8 cellular contexts compared by ENCODE assay signal in genomic region chrX:104270916-104271512, GRCh38. TPM values are rescaled to one million over a fixed set of nuclear protein-coding genes. Genes with fewer than 3 reads are reported as not detected.
DNase-seq lines count a peak whose midpoint lies in the region; ATAC-seq, FAIRE-seq and TF ChIP-seq lines count a peak whose summit lies in the region.

No MANE protein-coding gene starts in this region.

- H3K9me3 Mint-ChIP-seq in astrocyte (ENCODE audit: unreplicated experiment): no peaks in the 10 kb centered on the region

- FAIRE-seq in astrocyte (lab: Jason Lieb, UNC): no peak

- no peaks in the 10 kb centered on the region for H3K4me1 ChIP-seq in astrocyte (ENCODE audit: insufficient read depth, low read length)

- H3K27me3 ChIP-seq in BJ (ENCODE audit: control insufficient read depth, insufficient read depth, low read length): no peaks in the 10 kb centered on the region
- H3K27me3 ChIP-seq in astrocyte (ENCODE audit: insufficient read depth, low read length): peaks cover 7% of the 10 kb centered on the region

- no peaks in the 10 kb centered on the region for H3K79me2 ChIP-seq in astrocyte (ENCODE audit: insufficient read depth, low read length)

- no peak overlapping the region for H3K27ac Mint-ChIP-seq in astrocyte (ENCODE audit: unreplicated experiment)

- H3K4me3 ChIP-seq in BJ (ENCODE audit: low read depth, low read length) (no peak overlapping the region; the same call in 1 of the 2 replicates), astrocyte (ENCODE audit: insufficient read depth, low read depth, low read length) (no peak overlapping the region)

- no peak for ATAC-seq in HG02763 (IDR thresholded peaks at IDR 0.05; ENCODE audit: unreplicated experiment)

- DNase-seq in BJ (ENCODE audit: low read depth) (no peak), GM13977 (ENCODE audit: low spot score) (no peak), NCI-H524 treated with DMSO at 0.1 percent for 48 hours (lab: John Stamatoyannopoulos, UW) (peak; percentile 47), astrocyte (ENCODE audit: low read depth) (peak; percentile 4), inferior parietal cortex (ENCODE audit: extremely low spot score) (peak; percentile 78), activated gamma-delta T cell (lab: John Stamatoyannopoulos, UW) (no peak)
- peak; percentile 23 to 49 for DNase-seq in stimulated activated CD4-positive, alpha-beta T cell treated with anti-CD3 and anti-CD28 coated beads, Interleukin-2, amount 100 ng/mL, for 24 hours

- H3K4me3 Mint-ChIP-seq in astrocyte (ENCODE audit: unreplicated experiment): no peak overlapping the region

- peak; percentile 70 for TF ChIP-seq CTCF in BJ (IDR thresholded peaks at IDR 0.05; ENCODE audit: insufficient read depth, low read depth, low read length)
- TF ChIP-seq CTCF in GM13977 (IDR thresholded peaks at IDR 0.05; ENCODE audit: extremely low read depth, insufficient read depth, missing control alignments): peak; percentile 73
- peak; percentile 69 for TF ChIP-seq CTCF in astrocyte (IDR thresholded peaks at IDR 0.05; ENCODE audit: insufficient read depth, low read depth, low read length)

- H3K9me3 ChIP-seq in astrocyte (ENCODE audit: insufficient read depth, low read depth, low read length): no peaks in the 10 kb centered on the region

- H3K36me3 Mint-ChIP-seq in astrocyte (ENCODE audit: low read depth, unreplicated experiment): no peaks in the 10 kb centered on the region

- H3K36me3 ChIP-seq in BJ (ENCODE audit: control insufficient read depth, insufficient read depth, low read length) (no peaks in the 10 kb centered on the region), astrocyte (ENCODE audit: insufficient read depth, low read length) (no peaks in the 10 kb centered on the region)

- peak overlapping the region; percentile 6 for H3K9ac ChIP-seq in astrocyte (ENCODE audit: low read length)

- peak overlapping the region; percentile 78 for H3K4me2 ChIP-seq in astrocyte (ENCODE audit: low read length)

- POLR2A ChIA-PET in BJ (lab: Charles Lee): no interaction called here

- no peaks in the 10 kb centered on the region for H3K4me1 Mint-ChIP-seq in astrocyte (ENCODE audit: low read depth, unreplicated experiment)

- in situ Hi-C loops in GM13977 (cut with MboI; ENCODE audit: low pct_unique_long_range_greater_than_20kb, low sequenced_read_pairs, unreplicated experiment): no loop called here

- no peaks in the 10 kb centered on the region for H4K20me1 ChIP-seq in astrocyte (ENCODE audit: insufficient read depth, low read length)

- no peak overlapping the region for H2AFZ ChIP-seq in astrocyte (ENCODE audit: low read depth, low read length)

- CTCF ChIA-PET in BJ (lab: Yijun Ruan, JAX): interaction anchor here (0.6 to 1.8 kb wide), 10 partner anchors 19 to 426 kb away, joined by 3 to 7 read pairs (median 3); no protein-coding TSS in a partner anchor

- H3K27ac ChIP-seq in astrocyte (ENCODE audit: low read depth, low read length): no peak overlapping the region

- H3K27me3 Mint-ChIP-seq in astrocyte (ENCODE audit: low read depth, unreplicated experiment): peaks cover 22% of the 10 kb centered on the region

RNA-seq across cellular contexts. Expression of gene ESX1, which starts 16.3 kb away (rescaled TPM):
- not detected in 2 replicates for polyA plus RNA-seq in BJ (2011; rRNA removed)
- not detected in 2 replicates for polyA minus RNA-seq in BJ (2011; rRNA and poly(A)+ RNA removed)
- total RNA-seq in astrocyte: 0.48 and 0.84 TPM in 2 replicates

Comparison
In these comparisons a context has a peak if more than half of its experiments do, and no peak if none do; other contexts are left out.
1. DNase-seq: peak in NCI-H524 treated with DMSO at 0.1 percent for 48 hours (single experiment), astrocyte (single experiment), inferior parietal cortex (single experiment) and stimulated activated CD4-positive, alpha-beta T cell treated with anti-CD3 and anti-CD28 coated beads, Interleukin-2, amount 100 ng/mL, for 24 hours (2 of 2); none in BJ (single experiment), GM13977 (single experiment) and activated gamma-delta T cell (single experiment).
2. Peak in every context shown above with its lines, with median percentiles within 50 percentile points of each other: CTCF ChIP-seq.